Comparison of ENCODE assay signal across 20 cellular contexts in the genomic region with DNA sequence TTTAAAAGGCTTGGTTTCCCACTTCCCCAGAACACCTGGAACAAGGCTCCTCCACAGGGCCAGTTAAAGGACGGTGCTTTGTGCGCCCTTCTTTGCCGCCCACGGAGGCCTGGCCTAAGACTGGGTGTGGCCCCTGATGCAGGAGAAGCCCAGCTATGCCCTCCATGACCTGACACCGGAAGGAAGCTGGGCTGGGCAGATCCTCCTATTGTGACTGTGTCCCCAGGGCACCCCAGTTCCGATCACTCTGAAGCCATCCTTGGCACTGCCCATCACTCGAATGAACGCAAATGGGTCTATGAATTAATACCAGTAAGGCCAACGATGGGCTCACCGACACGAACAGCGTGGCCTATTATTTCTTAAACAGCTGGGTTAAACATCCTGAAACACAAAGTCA. TPM values are rescaled to one million over a fixed set of nuclear protein-coding genes. Genes with fewer than 3 reads are reported as not detected.
"Had no signal": no experiment of that assay in that cellular context is flagged by ENCODE, and none has a peak within 500 bp of the region (broad histone marks: within the 10 kb centered on the region; RNA-seq: fewer than 3 reads in every experiment).

No MANE protein-coding gene starts in this region.

- H2AFZ ChIP-seq: neural progenitor cell had no signal

- DNase-seq: activated CD4-positive, alpha-beta T cell treated with anti-CD3 and anti-CD28 coated beads, Interleukin-2, amount 50 U/mL, for 1 hour; activated naive CD8-positive, alpha-beta T cell treated with anti-CD3 and anti-CD28 coated beads, Interleukin-2, amount 10 ng/mL, durations not matched to agents 7 days and 5 days; anterior cingulate cortex; brain microvascular endothelial cell; effector CD8-positive, alpha-beta T cell; foreskin melanocyte; heart right ventricle; left cardiac atrium; midbrain; spleen; SW 1271; T-helper 9 cell had no signal

- H3K27me3 ChIP-seq: brain microvascular endothelial cell, heart right ventricle, neural progenitor cell, ovary, SJSA1, spleen, tibial artery, vagina had no signal

- H3K4me1 ChIP-seq: neural progenitor cell, SJSA1, tibial artery had no signal

- H3K27ac ChIP-seq: brain microvascular endothelial cell, epithelial cell of prostate, neural progenitor cell, ovary, SJSA1, tibial artery, vagina had no signal

- H3K27me3 Mint-ChIP-seq: activated naive CD8-positive, alpha-beta T cell treated with anti-CD3 and anti-CD28 coated beads, Interleukin-2, amount 10 ng/mL, durations not matched to agents 7 days and 5 days had no signal

- H3K27ac Mint-ChIP-seq: activated naive CD8-positive, alpha-beta T cell treated with anti-CD3 and anti-CD28 coated beads, Interleukin-2, amount 10 ng/mL, durations not matched to agents 7 days and 5 days; neural progenitor cell had no signal

- H3K4me3 Mint-ChIP-seq: activated naive CD8-positive, alpha-beta T cell treated with anti-CD3 and anti-CD28 coated beads, Interleukin-2, amount 10 ng/mL, durations not matched to agents 7 days and 5 days; neural progenitor cell had no signal

- H3K4me3 ChIP-seq: heart right ventricle, neural progenitor cell, ovary, SJSA1, spleen, tibial artery, vagina had no signal

- H3K9me3 ChIP-seq: heart right ventricle, ovary, SJSA1, spleen, tibial artery, vagina had no signal

- H3K4me2 ChIP-seq: neural progenitor cell had no signal

- H3K36me3 ChIP-seq: brain microvascular endothelial cell, neural progenitor cell, ovary had no signal

- ATAC-seq: left cardiac atrium, sciatic nerve had no signal

- H3K9ac ChIP-seq: neural progenitor cell had no signal

- H3K9me3 Mint-ChIP-seq: activated naive CD8-positive, alpha-beta T cell treated with anti-CD3 and anti-CD28 coated beads, Interleukin-2, amount 10 ng/mL, durations not matched to agents 7 days and 5 days; neural progenitor cell had no signal

RNA-seq across cellular contexts. Expression of a gene that starts 48.4 kb away (rescaled TPM):
- total RNA-seq: fibroblast of lung, SJSA1 had no signal
- polyA plus RNA-seq: fibroblast of lung had no signal
